In the genomic region with DNA sequence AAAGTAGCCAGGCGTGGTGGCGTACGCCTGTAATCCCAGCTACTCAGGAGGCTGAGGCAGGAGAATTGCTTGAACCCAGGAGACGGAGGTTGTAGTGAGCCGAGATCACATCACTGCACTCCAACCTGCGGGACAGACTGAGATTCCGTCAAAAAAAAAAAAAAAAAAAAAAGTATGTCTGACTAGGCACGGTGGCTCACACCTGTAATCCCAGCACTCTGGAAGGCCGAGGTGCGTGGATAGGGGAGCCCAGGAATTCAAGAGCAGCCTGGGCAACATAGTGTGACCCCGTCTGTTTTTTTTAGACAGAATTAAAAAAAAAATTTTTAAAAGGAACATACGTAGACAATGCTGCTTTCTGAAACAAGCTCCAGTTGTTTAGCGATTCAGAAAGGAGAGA, we compare ENCODE assay signal across 7 cellular contexts. TPM values are rescaled to one million over a fixed set of nuclear protein-coding genes. Genes with fewer than 3 reads are reported as not detected.
A peak's percentile ranks its signal among the peaks of the same experiment; 100 is the strongest.
DNase-seq lines count a peak whose midpoint lies in the region; ATAC-seq and TF ChIP-seq lines count a peak whose summit lies in the region.
"Not testable (repeated sequence)": the region's sequence is repeated elsewhere in the genome, so short reads cannot be mapped to it uniquely, and the experiment has no call there.

No MANE protein-coding gene starts in this region.

- not testable (repeated sequence) for H4K91ac ChIP-seq in mesenchymal stem cell (ENCODE audit: low read length)

- not testable (repeated sequence) for H3K27me3 ChIP-seq in breast epithelium; hepatocyte; mesenchymal stem cell (ENCODE audit: control insufficient read depth in 1 of 2, insufficient read depth in 1 of 2, low read length in 2 of 2); gastrocnemius medialis; upper lobe of left lung

- 0 out of 2 replicates have a peak overlapping the region, but pooled peaks have one; percentile 4 for H3K4me3 ChIP-seq in WI38 (ENCODE audit: low read depth, low read length)
- peak overlapping the region; percentile 20 to 95 (median 94) for H3K4me3 ChIP-seq in breast epithelium
- not testable (repeated sequence) for H3K4me3 ChIP-seq in hepatocyte
- peak overlapping the region in 1 of 2 experiments; percentile 94 for H3K4me3 ChIP-seq in mesenchymal stem cell (ENCODE audit: insufficient read depth in 1 of 2, low read depth in 1 of 2, low read length in 2 of 2)
- peak overlapping the region; percentile 83 to 94 (median 90) for H3K4me3 ChIP-seq in gastrocnemius medialis
- H3K4me3 ChIP-seq in upper lobe of left lung: peak overlapping the region in 2 of 4 donors; percentile 84 to 98

- not testable (repeated sequence) for H2AFZ ChIP-seq in hepatocyte; mesenchymal stem cell (ENCODE audit: low read depth, low read length)

- not testable (repeated sequence) for ATAC-seq in gastrocnemius medialis; upper lobe of left lung (ENCODE audit: low FRiP score in 2 of 2)

- peaks cover 24% of the 10 kb centered on the region for H3K79me1 ChIP-seq in mesenchymal stem cell (replicated peaks; ENCODE audit: low read length, poor library complexity, severe bottlenecking)

- not testable (repeated sequence) for H3K23ac ChIP-seq in mesenchymal stem cell (ENCODE audit: low read length in 2 of 2)

- peak overlapping the region; percentile 94 for H3K9ac ChIP-seq in mesenchymal stem cell (ENCODE audit: low read length)

- intact Hi-C loops in Calu3 (cut with micrococcal nuclease; ENCODE audit: unreplicated experiment): loop anchor here (2.0 to 10.0 kb wide), 4 partner anchors 39 to 565 kb away; partner anchors contain the start of genes SLC22A2 and TCP1
- intact Hi-C loops in breast epithelium (cut with DNase I; ENCODE audit: low total_unique reads): loop anchor here (5.0 kb wide), 1 partner anchor 97 kb away; the partner anchor contains the start of gene TCP1
- intact Hi-C loops in gastrocnemius medialis (cut with DNase I; ENCODE audit: low total_unique reads): loop anchor here (5.0 to 10.0 kb wide), 2 partner anchors 282 to 375 kb away; no protein-coding TSS in a partner anchor

- not testable (repeated sequence) for TF ChIP-seq POLR2A in breast epithelium (IDR thresholded peaks at IDR 0.05); gastrocnemius medialis (IDR thresholded peaks at IDR 0.05); upper lobe of left lung (IDR thresholded peaks at IDR 0.05)

- H3K27ac ChIP-seq in breast epithelium; hepatocyte; mesenchymal stem cell (ENCODE audit: low read length, poor library complexity, severe bottlenecking): not testable (repeated sequence)
- peak overlapping the region; percentile 94 to 99 (median 96) for H3K27ac ChIP-seq in gastrocnemius medialis
- H3K27ac ChIP-seq in upper lobe of left lung: peak overlapping the region; percentile 31 to 97 (median 94)

- H3K9me3 ChIP-seq in breast epithelium; hepatocyte (ENCODE audit: low read depth); mesenchymal stem cell (ENCODE audit: control insufficient read depth, low read length); gastrocnemius medialis; upper lobe of left lung: not testable (repeated sequence)

- H3K36me3 Mint-ChIP-seq in Calu3 (ENCODE audit: insufficient read depth, unreplicated experiment): peaks cover 88% of the 10 kb centered on the region

- H3K27ac Mint-ChIP-seq in Calu3 (ENCODE audit: unreplicated experiment): not testable (repeated sequence)

- in situ Hi-C loops in gastrocnemius medialis (cut with MboI; ENCODE audit: low sequenced_read_pairs in 4 of 4): loop anchor here in 2 of 4 donors (10.0 to 25.0 kb wide), 3 partner anchors 105 to 285 kb away; partner anchors contain the start of genes IGF2R (in 1 of the 2) and MRPL18 (in 1 of the 2)

- H3K9me2 ChIP-seq in hepatocyte (replicated peaks; ENCODE audit: insufficient read depth): not testable (repeated sequence)

- H3K4me1 Mint-ChIP-seq in Calu3 (ENCODE audit: low read depth, unreplicated experiment): peaks cover 31% of the 10 kb centered on the region

- H2BK15ac ChIP-seq in mesenchymal stem cell (ENCODE audit: low read depth, poor library complexity, severe bottlenecking): not testable (repeated sequence)

- peaks cover 0 to 11% of the 10 kb centered on the region in 2 donors for H3K4me1 ChIP-seq in breast epithelium
- H3K4me1 ChIP-seq in hepatocyte (ENCODE audit: insufficient read depth): peaks cover 10% of the 10 kb centered on the region
- H3K4me1 ChIP-seq in mesenchymal stem cell (ENCODE audit: control insufficient read depth, insufficient read depth, low read depth, low read length): peaks cover 14% of the 10 kb centered on the region
- peaks cover 37 to 54% of the 10 kb centered on the region in 2 donors for H3K4me1 ChIP-seq in gastrocnemius medialis
- peaks cover 32 to 66% (median 48%) of the 10 kb centered on the region in 4 donors for H3K4me1 ChIP-seq in upper lobe of left lung

- BruUV-seq in Calu3 (replicated peaks; lab: Mats Ljungman, UMichigan): not testable (repeated sequence)

- not testable (repeated sequence) for H3K14ac ChIP-seq in mesenchymal stem cell (ENCODE audit: low read length in 2 of 2)

- not testable (repeated sequence) for H3K9me3 Mint-ChIP-seq in Calu3 (ENCODE audit: low read depth, unreplicated experiment)

- H3K4ac ChIP-seq in mesenchymal stem cell (ENCODE audit: low read depth in 1 of 2, low read length in 2 of 2): not testable (repeated sequence)

- H3K18ac ChIP-seq in mesenchymal stem cell (ENCODE audit: low read depth in 1 of 2, low read length in 2 of 2): not testable (repeated sequence)

- peak overlapping the region; percentile 90 for H3K4me2 ChIP-seq in hepatocyte
- H3K4me2 ChIP-seq in mesenchymal stem cell (ENCODE audit: low read length, poor library complexity, severe bottlenecking): not testable (repeated sequence)

- peak overlapping the region; percentile 4 for H3K4me3 Mint-ChIP-seq in Calu3 (ENCODE audit: low read depth, unreplicated experiment)

- H4K20me1 ChIP-seq in hepatocyte (ENCODE audit: insufficient read depth, poor library complexity, severe bottlenecking): not testable (repeated sequence)

- not testable (repeated sequence) for H2BK5ac ChIP-seq in mesenchymal stem cell (ENCODE audit: low read depth, low read length, poor library complexity, severe bottlenecking)

- H4K8ac ChIP-seq in mesenchymal stem cell (ENCODE audit: low read length): not testable (repeated sequence)

- not testable (repeated sequence) for H2BK12ac ChIP-seq in mesenchymal stem cell (ENCODE audit: low read length in 2 of 2)

- TF ChIP-seq EP300 in upper lobe of left lung (IDR thresholded peaks at IDR 0.05): not testable (repeated sequence)

- H2BK120ac ChIP-seq in mesenchymal stem cell (ENCODE audit: low read depth, low read length): not testable (repeated sequence)

- H2AK5ac ChIP-seq in mesenchymal stem cell (ENCODE audit: low read length, severe bottlenecking): not testable (repeated sequence)

- not testable (repeated sequence) for TF ChIP-seq CTCF in Calu3 (IDR thresholded peaks at IDR 0.05; ENCODE audit: unreplicated experiment); WI38 (IDR thresholded peaks at IDR 0.05; ENCODE audit: low read depth, low read length); breast epithelium (IDR thresholded peaks at IDR 0.05); hepatocyte (IDR thresholded peaks at IDR 0.05; ENCODE audit: poor library complexity); gastrocnemius medialis (IDR thresholded peaks at IDR 0.05 in 4 of 5, conservative IDR thresholded peaks at IDR 0.05 in 1 of 5); upper lobe of left lung (IDR thresholded peaks at IDR 0.05)

- H3K36me3 ChIP-seq in breast epithelium; hepatocyte (replicated peaks; ENCODE audit: insufficient read depth, low read depth): not testable (repeated sequence)
- H3K36me3 ChIP-seq in mesenchymal stem cell (ENCODE audit: control insufficient read depth in 1 of 2, insufficient read depth in 2 of 2, low read depth in 1 of 2, low read length in 2 of 2) (peaks cover 18 to 74% of the 10 kb centered on the region in 2 experiments), gastrocnemius medialis (peaks cover 2 to 72% of the 10 kb centered on the region in 2 donors), upper lobe of left lung (peaks cover 0 to 54% (median 39%) of the 10 kb centered on the region in 4 donors)

- H3K27me3 Mint-ChIP-seq in Calu3 (ENCODE audit: unreplicated experiment): not testable (repeated sequence)

- not testable (repeated sequence) for DNase-seq in Calu3; breast epithelium (ENCODE audit: low spot score in 2 of 2); hepatocyte (ENCODE audit: low spot score); gastrocnemius medialis; upper lobe of left lung
- peak; percentile 9 for DNase-seq in mesenchymal stem cell

- WGBS in hepatocyte (ENCODE audit: low lambda C conversion rate, missing lambda C conversion rate): 95% methylated on average over 13 of the region's 13 CpGs
- WGBS in mesenchymal stem cell: 97% methylated on average over 13 of the region's 13 CpGs
- 88 to 90% methylated on average over 13 of the region's 13 CpGs for WGBS in upper lobe of left lung, 2 donors

- CTCF ChIA-PET in Calu3 (lab: Charles Lee): not testable (repeated sequence)

- peaks cover 62% of the 10 kb centered on the region for H3K79me2 ChIP-seq in hepatocyte

RNA-seq across cellular contexts. Expression of gene SOD2, which starts 2.9 kb away (rescaled TPM):
- total RNA-seq in Calu3 (2022) (143 and 202 TPM in 2 replicates), breast epithelium (1,000 to 10,000 TPM in 2 of 3 donors, 100 to 1,000 TPM in 1; 999 to 1,273 (median 1,163) TPM), hepatocyte (236 and 264 TPM in 2 replicates), gastrocnemius medialis (over 10,000 TPM; 10,850 to 22,513 (median 13,452) TPM), upper lobe of left lung (100 to 1,000 TPM; 116 to 478 (median 295) TPM)
- polyA plus RNA-seq in hepatocyte: 138 and 143 TPM in 2 replicates
- 86.6 TPM for polyA plus RNA-seq in mesenchymal stem cell (2013, experiment 1 of 2)
- polyA plus RNA-seq in mesenchymal stem cell (2013, experiment 2 of 2): 89.2 TPM

RNA-seq across cellular contexts. Expression of gene WTAP, which starts 37.2 kb away (rescaled TPM):
- total RNA-seq in Calu3 (2022) (91.8 and 103 TPM in 2 replicates), breast epithelium (100 to 1,000 TPM; 115 to 153 (median 116) TPM), hepatocyte (94.8 and 101 TPM in 2 replicates), gastrocnemius medialis (100 to 1,000 TPM; 147 to 238 (median 193) TPM), upper lobe of left lung (100 to 1,000 TPM in 2 of 6 donors, 10 to 100 TPM in 4; 67.0 to 123 (median 90.6) TPM)
- 84.6 and 88.1 TPM in 2 replicates for polyA plus RNA-seq in hepatocyte
- polyA plus RNA-seq in mesenchymal stem cell (2013, experiment 1 of 2): 66.5 TPM
- polyA plus RNA-seq in mesenchymal stem cell (2013, experiment 2 of 2): 69.2 TPM

Comparison
In these comparisons a context has a peak if more than half of its experiments do, and no peak if none do; other contexts are left out.
1. RNA of gene SOD2, which starts 2.9 kb away (total RNA-seq): 10,850 to 22,513 TPM in gastrocnemius medialis; 999 to 1,273 TPM in breast epithelium, 116 to 478 TPM in upper lobe of left lung, 236 to 264 TPM in hepatocyte and 143 to 202 TPM in Calu3; every median in the first group is over 4 times any median in the second.